Comparison of ENCODE assay signal across 31 cellular contexts in genomic region chr17:61955621-61956020, GRCh38.
"Had no signal": no experiment of that assay in that cellular context is flagged by ENCODE, and none has a peak within 500 bp of the region (broad histone marks: within the 10 kb centered on the region; RNA-seq: fewer than 3 reads in every experiment).

No MANE protein-coding gene starts in this region.

- H3K4me1 ChIP-seq: adrenal gland, body of pancreas, colonic mucosa, esophagus squamous epithelium, gastroesophageal sphincter had no signal

- H3K9me3 ChIP-seq: adrenal gland, body of pancreas, colonic mucosa, esophagus squamous epithelium, gastroesophageal sphincter had no signal

- H3K27me3 ChIP-seq: adrenal gland, body of pancreas, colonic mucosa, esophagus squamous epithelium, gastroesophageal sphincter had no signal

- ATAC-seq: activated CD4-positive, alpha-beta T cell treated with anti-CD3 and anti-CD28 coated beads for 36 hours; activated CD4-positive, CD25-positive, alpha-beta regulatory T cell treated with anti-CD3 and anti-CD28 coated beads, Interleukin-2, amount 50 U/mL, for 24 hours; activated CD8-positive, alpha-beta memory T cell treated with anti-CD3 and anti-CD28 coated beads, Interleukin-2, amount 10 ng/mL, durations not matched to agents 7 days and 5 days; activated CD8-positive, alpha-beta T cell treated with anti-CD3 and anti-CD28 coated beads, Interleukin-2, amount 10 ng/mL, durations not matched to agents 7 days and 5 days; activated naive CD8-positive, alpha-beta T cell treated with anti-CD3 and anti-CD28 coated beads, Interleukin-2, amount 50 U/mL, for 24 hours; body of pancreas; gastroesophageal sphincter; T-helper 17 cell had no signal

- FAIRE-seq: endometrium, endothelial cell of umbilical vein had no signal

- H3K27ac ChIP-seq: adrenal gland, body of pancreas, colonic mucosa, epithelial cell of prostate, esophagus squamous epithelium, gastroesophageal sphincter, WERI-Rb-1 had no signal

- H3K4me3 ChIP-seq: adrenal gland, body of pancreas, colonic mucosa, esophagus squamous epithelium, gastroesophageal sphincter had no signal

- DNase-seq: activated B cell treated with CpG ODN at 0.5 μM for 24 hours; activated CD4-positive, alpha-beta memory T cell treated with anti-CD3 and anti-CD28 coated beads for 36 hours; activated CD4-positive, alpha-beta T cell treated with anti-CD3 and anti-CD28 coated beads for 36 hours; activated CD8-positive, alpha-beta memory T cell treated with anti-CD3 and anti-CD28 coated beads, Interleukin-2, amount 10 ng/mL, durations not matched to agents 7 days and 5 days; activated CD8-positive, alpha-beta memory T cell treated with anti-CD3 and anti-CD28 coated beads, Interleukin-2, amount 50 U/mL, for 4 hours; activated CD8-positive, alpha-beta T cell treated with anti-CD3 and anti-CD28 coated beads, Interleukin-2, amount 10 ng/mL, durations not matched to agents 7 days and 5 days; activated effector memory CD4-positive, alpha-beta T cell treated with anti-CD3 and anti-CD28 coated beads, Interleukin-2, amount 50 U/mL, for 16 hours; activated naive CD4-positive, alpha-beta T cell treated with anti-CD3 and anti-CD28 coated beads for 36 hours; activated naive CD8-positive, alpha-beta T cell treated with anti-CD3 and anti-CD28 coated beads for 36 hours; activated naive CD8-positive, alpha-beta T cell treated with anti-CD3 and anti-CD28 coated beads, Interleukin-2, amount 50 U/mL, for 24 hours; activated T-cell treated with anti-CD3 and anti-CD28 coated beads, Interleukin-2, amount 50 U/mL, for 1 hour; activated T-cell treated with anti-CD3 and anti-CD28 coated beads, Interleukin-2, amount 50 U/mL, for 48 hours; adrenal gland; amygdala; aorta; body of pancreas; central memory CD4-positive, alpha-beta T cell; cerebellar nuclear complex; colonic mucosa; effector CD8-positive, alpha-beta T cell; esophagus squamous epithelium; foreskin melanocyte; T-helper 1 cell; T-helper 17 cell; T1000; WERI-Rb-1 had no signal
